In the genomic region with DNA sequence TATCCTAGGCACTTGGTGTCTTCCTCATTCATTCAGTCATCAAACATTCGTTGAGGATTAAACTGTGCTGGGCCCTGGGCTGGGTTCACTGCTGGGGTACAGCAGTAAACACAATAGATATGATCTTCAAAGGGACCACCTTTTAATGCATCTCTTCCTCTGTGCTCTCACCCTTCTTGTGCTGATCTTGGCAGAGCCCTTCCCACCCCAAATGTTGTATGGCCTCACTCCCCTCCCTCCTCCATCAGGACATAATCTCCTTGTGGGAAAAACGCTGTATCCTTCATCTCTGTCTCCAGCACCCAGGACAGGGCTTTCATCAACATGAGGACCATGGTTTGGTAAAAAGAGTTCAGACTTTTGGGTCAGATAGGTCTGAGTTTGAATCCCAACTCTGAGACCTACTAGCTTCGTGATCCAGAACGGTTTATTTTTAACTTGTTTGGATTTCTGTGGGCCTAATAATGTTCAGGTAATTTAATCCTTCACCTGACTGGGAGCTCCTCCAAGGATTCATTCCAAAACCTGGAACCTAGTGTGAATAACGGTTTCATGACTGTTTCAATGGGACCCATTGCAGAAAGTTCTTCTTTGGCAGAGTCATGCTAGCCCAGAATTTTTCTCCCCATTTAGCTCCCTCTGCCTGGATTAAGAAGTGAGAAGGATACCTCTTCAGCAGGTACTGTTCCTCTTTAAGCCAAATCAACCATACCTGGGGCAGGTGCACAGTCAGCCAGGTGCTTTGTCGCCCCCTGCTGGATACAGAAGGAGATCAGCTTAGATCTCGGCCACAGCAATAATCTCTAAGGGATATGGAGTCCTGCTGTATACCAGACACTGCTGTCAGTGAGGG, we compare ENCODE assay signal across 8 cellular contexts. TPM values are rescaled to one million over a fixed set of nuclear protein-coding genes. Genes with fewer than 3 reads are reported as not detected.
DNase-seq lines count a peak whose midpoint lies in the region; ATAC-seq and TF ChIP-seq lines count a peak whose summit lies in the region.

No MANE protein-coding gene starts in this region.

- H3F3A ChIP-seq in MM.1S (ENCODE audit: insufficient read depth, low read length), result no peaks in the 10 kb centered on the region
- H3F3A ChIP-seq in neural progenitor cell (ENCODE audit: low read depth), result no peaks in the 10 kb centered on the region

- H3K36me3 Mint-ChIP-seq in neural progenitor cell, result no peaks in the 10 kb centered on the region

- no peaks in the 10 kb centered on the region for H3K9me2 ChIP-seq in MM.1S (replicated peaks; ENCODE audit: insufficient read depth, low read length)

- H3K4me1 ChIP-seq in MM.1S (ENCODE audit: low read length) (no peaks in the 10 kb centered on the region), neural progenitor cell (no peaks in the 10 kb centered on the region)

- TF ChIP-seq CTCF in GM12874 (IDR thresholded peaks at IDR 0.05; ENCODE audit: insufficient read depth, low read depth, low read length), result peak; percentile 75
- peak; percentile 95 for TF ChIP-seq CTCF in MM.1S (IDR thresholded peaks at IDR 0.05; ENCODE audit: low read length)
- TF ChIP-seq CTCF in choroid plexus epithelial cell (conservative IDR thresholded peaks at IDR 0.05; ENCODE audit: low read depth, low read length), result peak; percentile 61
- peak; percentile 98 for TF ChIP-seq CTCF in neural progenitor cell (IDR thresholded peaks at IDR 0.05)

- H3K27me3 Mint-ChIP-seq in neural progenitor cell (ENCODE audit: insufficient read depth, low read depth), result peaks cover 37% of the 10 kb centered on the region

- no peaks in the 10 kb centered on the region for H3K9me3 ChIP-seq in MM.1S (replicated peaks; ENCODE audit: insufficient read depth, low read length)
- no peaks in the 10 kb centered on the region for H3K9me3 ChIP-seq in neural progenitor cell (ENCODE audit: low read depth)

- no peak overlapping the region for H3K27ac Mint-ChIP-seq in neural progenitor cell

- no peak for ATAC-seq in HG03139 (IDR thresholded peaks at IDR 0.05; ENCODE audit: unreplicated experiment)

- H3K4me3 ChIP-seq in MM.1S (ENCODE audit: low read length) (no peak overlapping the region), choroid plexus epithelial cell (ENCODE audit: low read depth, low read length) (no peak overlapping the region), neural progenitor cell (no peak overlapping the region)

- H3K9ac ChIP-seq in MM.1S (ENCODE audit: low read length) (no peak overlapping the region), neural progenitor cell (no peak overlapping the region)

- H2AFZ ChIP-seq in MM.1S (ENCODE audit: low read length) (no peak overlapping the region), neural progenitor cell (replicated peaks) (no peak overlapping the region)

- H3K27me3 ChIP-seq in MM.1S (replicated peaks; ENCODE audit: insufficient read depth, low read length), result peaks cover 41% of the 10 kb centered on the region
- H3K27me3 ChIP-seq in neural progenitor cell, result peaks cover 97% of the 10 kb centered on the region

- no peaks in the 10 kb centered on the region for H4K20me1 ChIP-seq in MM.1S (ENCODE audit: insufficient read depth, low read length)
- H4K20me1 ChIP-seq in neural progenitor cell (ENCODE audit: low read depth), result no peaks in the 10 kb centered on the region

- no peaks in the 10 kb centered on the region for H3K4me1 Mint-ChIP-seq in neural progenitor cell

- H3K27ac ChIP-seq in MM.1S (ENCODE audit: low read length), result no peak overlapping the region
- no peak overlapping the region for H3K27ac ChIP-seq in neural progenitor cell

- DNase-seq in ACHN (peak; percentile 32), MM.1S (peak; percentile 67), choroid plexus epithelial cell (ENCODE audit: low read depth) (peak; percentile 18), neural progenitor cell (ENCODE audit: low spot score) (peak; percentile 70), NCI-H226 (no peak)
- peak; percentile 41 for DNase-seq in activated CD4-positive, CD25-positive, alpha-beta regulatory T cell treated with anti-CD3 and anti-CD28 coated beads, Interleukin-2, amount 50 U/mL, for 16 hours (ENCODE audit: low read depth, low spot score)

- H3K9me3 Mint-ChIP-seq in neural progenitor cell, result no peaks in the 10 kb centered on the region

- no peak overlapping the region for H3K4me2 ChIP-seq in MM.1S (ENCODE audit: low read depth, low read length)
- no peak overlapping the region for H3K4me2 ChIP-seq in neural progenitor cell

- no peaks in the 10 kb centered on the region for H3K36me3 ChIP-seq in MM.1S (replicated peaks; ENCODE audit: insufficient read depth, low read length)
- no peaks in the 10 kb centered on the region for H3K36me3 ChIP-seq in neural progenitor cell

- H3K79me2 ChIP-seq in MM.1S (ENCODE audit: low read length), result no peaks in the 10 kb centered on the region
- H3K79me2 ChIP-seq in neural progenitor cell (ENCODE audit: low read depth), result no peaks in the 10 kb centered on the region

- in situ Hi-C loops in ACHN (cut with HindIII; ENCODE audit: low pct_ligation_motif_present, low pct_unique_long_range_greater_than_20kb, low sequenced_read_pairs), result no loop called here

- H3K4me3 Mint-ChIP-seq in neural progenitor cell, result no peak overlapping the region

RNA-seq across cellular contexts. Expression of gene WNT7A, which starts 5.2 kb away (rescaled TPM):
- total RNA-seq in neural progenitor cell (ENCODE audit: low replicate concordance), result not detected in 2 replicates
